Comparison of ENCODE assay signal across 1 cellular context in the genomic region with DNA sequence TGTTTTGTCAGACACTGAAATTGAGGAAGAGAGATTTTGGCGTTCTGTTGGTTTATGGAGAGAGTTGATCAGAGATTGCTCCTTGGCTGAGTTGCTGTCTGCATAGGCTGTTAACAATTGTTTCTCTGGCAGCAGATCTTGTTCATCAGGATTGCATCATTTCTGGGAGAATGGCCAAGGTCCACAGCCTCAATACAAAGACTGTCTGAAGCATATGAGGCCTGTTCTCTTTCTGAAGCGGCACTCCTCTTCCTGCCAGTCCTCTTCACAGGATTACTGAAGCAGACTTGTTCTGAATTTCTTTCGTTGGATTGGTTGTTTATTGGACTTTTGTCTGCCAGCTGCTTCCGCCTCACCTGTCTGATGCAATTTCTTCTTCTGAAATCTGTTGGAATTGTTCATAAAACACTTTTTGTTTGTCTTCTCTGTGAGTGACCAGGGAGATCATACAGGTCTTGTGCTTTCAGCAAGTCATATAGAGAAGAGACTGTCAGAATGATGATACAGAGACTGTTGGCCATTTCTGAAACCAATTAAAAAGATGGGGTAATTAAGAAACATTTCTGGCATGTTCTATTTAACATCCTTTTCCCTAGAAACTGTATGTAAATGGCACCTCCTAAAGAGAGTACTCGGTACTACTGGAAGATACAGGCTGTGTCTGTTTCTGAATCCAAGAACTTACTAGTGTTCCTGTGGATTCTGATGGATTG.
TF ChIP-seq lines count a peak whose summit lies in the region.

No MANE protein-coding gene starts in this region.

TF ChIP-seq in Ishikawa, 13 proteins besides CTCF, POLR2A, EP300 and RAD21 (continued from another document):
- TF ChIP-seq TAF1 (IDR thresholded peaks at IDR 0.05; ENCODE audit: low read depth) (no peak), CREB1 (IDR thresholded peaks at IDR 0.05; ENCODE audit: low read depth) (no peak)
